Comparison of ENCODE assay signal across 9 cellular contexts in genomic region chr6:13404115-13404891, GRCh38.
DNase-seq lines count a peak whose midpoint lies in the region; ATAC-seq, FAIRE-seq and TF ChIP-seq lines count a peak whose summit lies in the region.
"Had no signal": no experiment of that assay in that cellular context is flagged by ENCODE, and none has a peak within 500 bp of the region (broad histone marks: within the 10 kb centered on the region; RNA-seq: fewer than 3 reads in every experiment).

No MANE protein-coding gene starts in this region.

- H3K36me3 ChIP-seq in Karpas-422 (ENCODE audit: insufficient read depth, low read length), result no peaks in the 10 kb centered on the region
- no peaks in the 10 kb centered on the region for H3K36me3 ChIP-seq in K562 (ENCODE audit: control insufficient read depth, insufficient read depth, low read length)
- no peaks in the 10 kb centered on the region for H3K36me3 ChIP-seq in keratinocyte (ENCODE audit: control insufficient read depth in 2 of 2, extremely low read depth in 1 of 2, insufficient read depth in 2 of 2, low read length in 2 of 2)
- no peaks in the 10 kb centered on the region for H3K36me3 ChIP-seq in thoracic aorta

- intact Hi-C loops in K562 (cut with micrococcal nuclease), result no loop called here

- H3K9me3 ChIP-seq in Karpas-422 (ENCODE audit: low read length) (no peaks in the 10 kb centered on the region), K562 (replicated peaks; ENCODE audit: control insufficient read depth, insufficient read depth, low read depth, low read length) (no peaks in the 10 kb centered on the region), keratinocyte (ENCODE audit: control insufficient read depth, low read depth, low read length) (no peaks in the 10 kb centered on the region), thoracic aorta (no peaks in the 10 kb centered on the region)

- DNase-seq in Karpas-422 (no peak), K562 (ENCODE audit: extremely low read depth in 1 of 4, low spot score in 3 of 4) (no peak), keratinocyte (ENCODE audit: low read depth, low spot score) (no peak), thoracic aorta (ENCODE audit: low spot score) (no peak), NCI-H774 (lab: John Stamatoyannopoulos, UW) (no peak), RWPE1 (ENCODE audit: low spot score) (no peak)
- DNase-seq: activated T-cell treated with anti-CD3 and anti-CD28 coated beads, Interleukin-2, amount 50 U/mL, for 4 hours; T-helper 2 cell had no signal

- no peak for ATAC-seq in K562
- ATAC-seq in thoracic aorta (ENCODE audit: insufficient number of reproducible peaks, low FRiP score, low read depth), result peak; percentile 66
- no peak for ATAC-seq in HG03354 (IDR thresholded peaks at IDR 0.05; ENCODE audit: poor library complexity, severe bottlenecking, unreplicated experiment)
- ATAC-seq: activated T-cell treated with anti-CD3 and anti-CD28 coated beads, Interleukin-2, amount 50 U/mL, for 4 hours had no signal

- WGBS in K562 (ENCODE audit: insufficient coverage, low coverage, missing lambda C conversion rate), result 30% methylated on average over 5 of the region's 5 CpGs

- FAIRE-seq in K562 (lab: Jason Lieb, UNC) (peak; percentile 64), keratinocyte (lab: Jason Lieb, UNC) (peak; percentile 59)

- H4K20me1 ChIP-seq in Karpas-422 (ENCODE audit: insufficient read depth, low read depth, low read length) (no peaks in the 10 kb centered on the region), K562 (replicated peaks; ENCODE audit: control insufficient read depth, insufficient read depth, low read length) (no peaks in the 10 kb centered on the region), keratinocyte (ENCODE audit: control insufficient read depth, extremely low read depth, insufficient read depth, low read length) (no peaks in the 10 kb centered on the region)

- H3K27me3 ChIP-seq in Karpas-422 (ENCODE audit: low read length) (no peaks in the 10 kb centered on the region), K562 (ENCODE audit: control insufficient read depth in 2 of 2, insufficient read depth in 2 of 2, low read length in 2 of 2) (no peaks in the 10 kb centered on the region), keratinocyte (ENCODE audit: control insufficient read depth, extremely low read depth, insufficient read depth, low read length) (no peaks in the 10 kb centered on the region), thoracic aorta (replicated peaks; ENCODE audit: insufficient read depth) (no peaks in the 10 kb centered on the region)

- TF ChIP-seq POLR2A in K562 (conservative IDR thresholded peaks at IDR 0.05), result no peak

- H2AFZ ChIP-seq in Karpas-422 (ENCODE audit: low read length) (no peak overlapping the region), K562 (ENCODE audit: low read depth, low read length) (peak overlapping the region; percentile 52), keratinocyte (ENCODE audit: control insufficient read depth, low read length) (no peak overlapping the region)

- dilution Hi-C loops in keratinocyte (cut with MboI; ENCODE audit: extremely low pct_ligation_motif_present, low sequenced_read_pairs), result no loop called here

- H3K4me3 ChIP-seq in Karpas-422 (ENCODE audit: low read length) (no peak overlapping the region), K562 (no peak overlapping the region), keratinocyte (ENCODE audit: control insufficient read depth in 2 of 3, extremely low read depth in 1 of 3, insufficient read depth in 2 of 3, low read depth in 1 of 3, low read length in 3 of 3) (no peak overlapping the region), thoracic aorta (peak overlapping the region; percentile 11)

- in situ Hi-C loops in K562 (cut with MboI), result no loop called here

- peak overlapping the region; percentile 56 for H3K27ac ChIP-seq in Karpas-422 (ENCODE audit: low read length)
- H3K27ac ChIP-seq in K562 (ENCODE audit: extremely low read depth, low read depth, low read length), result no peak overlapping the region
- H3K27ac ChIP-seq in keratinocyte (ENCODE audit: control insufficient read depth, insufficient read depth, low read length), result no peak overlapping the region
- peak overlapping the region in 1 of 2 donors; percentile 67 for H3K27ac ChIP-seq in thoracic aorta
- H3K27ac ChIP-seq in RWPE1, result no peak overlapping the region

- H3K79me2 ChIP-seq in Karpas-422 (ENCODE audit: low read length) (peaks cover 74% of the 10 kb centered on the region), K562 (ENCODE audit: control insufficient read depth, insufficient read depth, low read length) (no peaks in the 10 kb centered on the region), keratinocyte (ENCODE audit: control insufficient read depth, insufficient read depth, low read length) (peaks cover 19% of the 10 kb centered on the region)

- no peak for TF ChIP-seq EP300 in K562 (IDR thresholded peaks at IDR 0.05; ENCODE audit: low read length)

- CTCF ChIA-PET in K562 (lab: Yijun Ruan, JAX; ENCODE audit: low intra/inter-chr PET ratio) (no interaction called here), RWPE1 (lab: Yijun Ruan, JAX) (no interaction called here)

- peaks cover 75% of the 10 kb centered on the region for H3K4me1 ChIP-seq in Karpas-422 (ENCODE audit: low read length)
- peaks cover 0 to 36% of the 10 kb centered on the region in 2 experiments; a peak in 3 of 5 replicates for H3K4me1 ChIP-seq in K562 (replicated peaks in 1 of 2; ENCODE audit: control insufficient read depth in 2 of 2, insufficient read depth in 2 of 2, low read length in 2 of 2)
- peaks cover 25% of the 10 kb centered on the region for H3K4me1 ChIP-seq in keratinocyte (ENCODE audit: control insufficient read depth, extremely low read depth, insufficient read depth, low read length)
- peaks cover 16 to 19% of the 10 kb centered on the region in 2 donors for H3K4me1 ChIP-seq in thoracic aorta (ENCODE audit: control insufficient read depth in 1 of 2, low read depth in 2 of 2)

- TF ChIP-seq RAD21 in K562 (CRISPR knock-in tag; conservative IDR thresholded peaks at IDR 0.05 in 1 of 2, IDR thresholded peaks at IDR 0.05 in 1 of 2), result no peak

- no TSS peak for BruUV-seq in K562 (replicated peaks; lab: Mats Ljungman, UMichigan)

- TF ChIP-seq CTCF in K562 (IDR thresholded peaks at IDR 0.05 in 2 of 3, conservative IDR thresholded peaks at IDR 0.05 in 1 of 3; ENCODE audit: insufficient read depth in 2 of 3, low read depth in 1 of 3, low read length in 3 of 3) (no peak), keratinocyte (optimal IDR thresholded peaks at IDR 0.05 in 1 of 3, IDR thresholded peaks at IDR 0.05 in 1 of 3, conservative IDR thresholded peaks at IDR 0.05 in 1 of 3; ENCODE audit: extremely low read depth in 1 of 3, insufficient read depth in 2 of 3, low read length in 3 of 3) (no peak), thoracic aorta (IDR thresholded peaks at IDR 0.05) (no peak), RWPE1 (conservative IDR thresholded peaks at IDR 0.05; ENCODE audit: low read depth) (no peak)

- H3K9ac ChIP-seq in Karpas-422 (ENCODE audit: low read length) (no peak overlapping the region), K562 (ENCODE audit: insufficient read depth in 1 of 2, low read depth in 2 of 2, low read length in 2 of 2) (no peak overlapping the region), keratinocyte (ENCODE audit: control insufficient read depth, extremely low read depth, insufficient read depth, low read length) (no peak overlapping the region)

- H3K9me1 ChIP-seq in K562 (ENCODE audit: control insufficient read depth, insufficient read depth, low read length) (no peaks in the 10 kb centered on the region), keratinocyte (ENCODE audit: control insufficient read depth, extremely low read depth, insufficient read depth, low read length) (no peaks in the 10 kb centered on the region)

- H3K4me2 ChIP-seq in Karpas-422 (ENCODE audit: low read depth, low read length, poor library complexity, severe bottlenecking) (no peak overlapping the region), K562 (ENCODE audit: insufficient read depth, low read length) (no peak overlapping the region), keratinocyte (ENCODE audit: control insufficient read depth, extremely low read depth, insufficient read depth, low read depth, low read length) (peak overlapping the region; percentile 9)

- no peaks in the 10 kb centered on the region for H3K9me2 ChIP-seq in Karpas-422 (replicated peaks; ENCODE audit: insufficient read depth, low read length)

- POLR2A ChIA-PET in K562 (lab: Yijun Ruan, JAX), result interaction anchor here (0.7 to 1.0 kb wide), 2 partner anchors 14 to 25 kb away, joined by 3 to 5 read pairs; no protein-coding TSS in a partner anchor
- POLR2A ChIA-PET in RWPE1 (lab: Yijun Ruan, JAX; ENCODE audit: low non-redundant PET), result no interaction called here

TF ChIP-seq in K562, 482 proteins besides CTCF, POLR2A, EP300 and RAD21 (continues in another document):
- TF ChIP-seq RBM15 (IDR thresholded peaks at IDR 0.05; ENCODE audit: insufficient read depth, low read length) (no peak), ZNF639 (CRISPR knock-in tag; conservative IDR thresholded peaks at IDR 0.05 in 1 of 2, IDR thresholded peaks at IDR 0.05 in 1 of 2) (0 out of 4 replicates have a peak, but pooled peaks of 1 of the 2 experiments have one; percentile 40), SPI1 (IDR thresholded peaks at IDR 0.05; ENCODE audit: borderline replicate concordance, low read depth, low read length) (0 out of 2 replicates have a peak, but pooled peaks have one; percentile 6), ZNF24 (IDR thresholded peaks at IDR 0.05) (no peak), TAF7 (tag; IDR thresholded peaks at IDR 0.05) (no peak), TSC22D4 (tag; IDR thresholded peaks at IDR 0.05) (no peak), CEBPG (CRISPR knock-in tag; IDR thresholded peaks at IDR 0.05) (no peak), CEBPG (tag; conservative IDR thresholded peaks at IDR 0.05 in 1 of 2, IDR thresholded peaks at IDR 0.05 in 1 of 2) (peak in 1 of 2 experiments; percentile 61; a peak in 2 of 4 replicates), EP400 (IDR thresholded peaks at IDR 0.05) (peak; percentile 3; the same call in 1 of the 2 replicates), L3MBTL2 (IDR thresholded peaks at IDR 0.05) (0 out of 2 replicates have a peak, but pooled peaks have one; percentile 19)
